In genomic region chr13:110759710-110760109, GRCh38 we compare ENCODE assay signal across 25 cellular contexts. TPM values are rescaled to one million over a fixed set of nuclear protein-coding genes. Genes with fewer than 3 reads are reported as not detected.
DNase-seq lines count a peak whose midpoint lies in the region; ATAC-seq and TF ChIP-seq lines count a peak whose summit lies in the region.
"Had no signal": no experiment of that assay in that cellular context is flagged by ENCODE, and none has a peak within 500 bp of the region (broad histone marks: within the 10 kb centered on the region; RNA-seq: fewer than 3 reads in every experiment).

No MANE protein-coding gene starts in this region.

- no peak for TF ChIP-seq CTCF in epithelial cell of esophagus (IDR thresholded peaks at IDR 0.05; ENCODE audit: insufficient read depth, low read depth, low read length, missing control alignments)
- no peak for TF ChIP-seq CTCF in nephron progenitor cell (IDR thresholded peaks at IDR 0.05)
- no peak for TF ChIP-seq CTCF in lower leg skin (IDR thresholded peaks at IDR 0.05)

- no peak overlapping the region for H3K4me3 Mint-ChIP-seq in nephron progenitor cell
- H3K4me3 Mint-ChIP-seq: activated CD4-positive, alpha-beta T cell treated with anti-CD3 and anti-CD28 coated beads for 36 hours; CD8-positive, alpha-beta memory T cell; neural crest cell had no signal

- H3K27ac Mint-ChIP-seq in nephron progenitor cell = peak overlapping the region; percentile 74
- H3K27ac Mint-ChIP-seq: activated CD4-positive, alpha-beta T cell treated with anti-CD3 and anti-CD28 coated beads for 36 hours; activated naive CD4-positive, alpha-beta T cell treated with anti-CD3 and anti-CD28 coated beads, Interleukin-2, amount 50 U/mL, for 72 hours had no signal

- peaks cover 16% of the 10 kb centered on the region for H3K27me3 Mint-ChIP-seq in nephron progenitor cell (ENCODE audit: low read depth, poor library complexity)

- H3K36me3 Mint-ChIP-seq in nephron progenitor cell (ENCODE audit: low read depth) = no peaks in the 10 kb centered on the region

- H3K4me1 Mint-ChIP-seq in nephron progenitor cell = peaks cover 5% of the 10 kb centered on the region
- H3K4me1 Mint-ChIP-seq: activated CD4-positive, alpha-beta T cell treated with anti-CD3 and anti-CD28 coated beads for 36 hours; CD8-positive, alpha-beta memory T cell; neural crest cell had no signal

- H3K9me3 Mint-ChIP-seq in nephron progenitor cell = peaks cover 14% of the 10 kb centered on the region
- H3K9me3 Mint-ChIP-seq: CD8-positive, alpha-beta memory T cell had no signal

- no peak for TF ChIP-seq POLR2A in lower leg skin (IDR thresholded peaks at IDR 0.05)

- peak; percentile 48 for DNase-seq in EL
- DNase-seq in RKO (ENCODE audit: low spot score) = peak; percentile 32
- peak; percentile 50 for DNase-seq in epithelial cell of esophagus (ENCODE audit: low read depth)
- no peak for DNase-seq in nephron progenitor cell
- no peak for DNase-seq in NCI-H146 treated with DMSO at 0.1 percent for 48 hours (lab: John Stamatoyannopoulos, UW; ENCODE audit: unreplicated experiment)
- DNase-seq in lower leg skin (ENCODE audit: low spot score in 2 of 2) = no peak
- DNase-seq in activated CD4-positive, CD25-positive, alpha-beta regulatory T cell (lab: John Stamatoyannopoulos, UW) = no peak
- DNase-seq: activated CD4-positive, alpha-beta T cell treated with anti-CD3 and anti-CD28 coated beads for 36 hours; AML-193; body of pancreas; CD8-positive, alpha-beta memory T cell; cortex of kidney; H7; midbrain; NCI-H1436; SHP77; stimulated activated CD4-positive, alpha-beta T cell treated with anti-CD3 and anti-CD28 coated beads, Interleukin-2, amount 100 ng/mL, for 24 hours; stimulated activated naive CD4-positive, alpha-beta T cell treated with Interleukin-2 at 50 U/mL for 16 hours; thyroid gland had no signal

- 86 to 88% methylated on average over 4 of the region's 4 CpGs for WGBS in lower leg skin, 2 donors

- no peak for ATAC-seq in HG02571 (IDR thresholded peaks at IDR 0.05; ENCODE audit: unreplicated experiment)
- ATAC-seq: activated CD4-positive, alpha-beta T cell treated with anti-CD3 and anti-CD28 coated beads for 36 hours; activated naive CD4-positive, alpha-beta T cell treated with anti-CD3 and anti-CD28 coated beads, Interleukin-2, amount 50 U/mL, for 72 hours; body of pancreas; gastroesophageal sphincter had no signal

- H3K4me3 ChIP-seq in epithelial cell of esophagus (ENCODE audit: low read length) (no peak overlapping the region), lower leg skin (ENCODE audit: low read depth, poor library complexity, severe bottlenecking) (no peak overlapping the region)
- H3K4me3 ChIP-seq: body of pancreas, gastroesophageal sphincter, prostate gland, skin epidermis, thyroid gland had no signal

- intact Hi-C loops in lower leg skin (cut with DNase I; ENCODE audit: low total_unique reads) = no loop called here

RNA-seq across cellular contexts. Expression of gene ING1, which starts 46.2 kb away (rescaled TPM):
- total RNA-seq in lower leg skin = 10 to 100 TPM; 10.6 to 26.1 (median 13.7) TPM

RNA-seq across cellular contexts. Expression of gene CARS2, which starts 53.8 kb away (rescaled TPM):
- 10 to 100 TPM; 33.9 to 64.7 (median 51.8) TPM for total RNA-seq in lower leg skin

Comparison
In these comparisons a context has a peak if more than half of its experiments do, and no peak if none do; other contexts are left out.
1. DNase-seq: peak in EL (single experiment), RKO (single experiment) and epithelial cell of esophagus (single experiment); none in nephron progenitor cell (single experiment), NCI-H146 treated with DMSO at 0.1 percent for 48 hours (single experiment), lower leg skin (0 of 2) and activated CD4-positive, CD25-positive, alpha-beta regulatory T cell (0 of 4).